In the genomic region with DNA sequence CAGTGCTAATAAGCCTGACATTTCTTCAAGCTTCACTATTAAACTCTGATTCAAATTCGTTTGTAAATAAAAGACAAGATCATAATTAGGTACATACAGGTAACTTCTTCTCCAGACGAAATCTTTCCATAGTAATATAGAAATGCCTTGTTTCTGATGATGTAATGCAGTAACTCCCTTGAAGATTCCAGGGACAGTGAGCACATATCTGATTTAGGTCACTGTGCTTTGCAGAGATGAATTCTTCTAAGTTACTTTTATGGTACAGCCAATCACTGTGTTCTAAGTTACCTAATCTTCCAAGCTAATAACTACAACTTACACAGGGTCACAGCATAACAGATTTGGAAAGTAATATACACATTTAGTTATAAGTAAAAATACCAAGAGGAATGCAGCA, we compare ENCODE assay signal across 17 cellular contexts.
"Had no signal": no experiment of that assay in that cellular context is flagged by ENCODE, and none has a peak within 500 bp of the region (broad histone marks: within the 10 kb centered on the region; RNA-seq: fewer than 3 reads in every experiment).

No MANE protein-coding gene starts in this region.

- H3K27ac ChIP-seq: heart right ventricle, uterus had no signal

- H3K9me3 ChIP-seq: heart right ventricle, sigmoid colon, uterus had no signal

- H3K4me3 ChIP-seq: heart right ventricle, sigmoid colon, uterus had no signal

- H3K36me3 Mint-ChIP-seq: natural killer cell treated with Interleukin-12 subunit alpha and Interleukin-12 subunit beta and Interleukin-15 and Interleukin-18, amount 100 ng/mL, for 72 hours had no signal

- H3K27me3 Mint-ChIP-seq: activated CD4-positive, alpha-beta T cell treated with anti-CD3 and anti-CD28 coated beads, Interleukin-2, amount 10 ng/mL, durations not matched to agents 7 days and 5 days; activated naive CD8-positive, alpha-beta T cell; natural killer cell treated with Interleukin-12 subunit alpha and Interleukin-12 subunit beta and Interleukin-15 and Interleukin-18, amount 100 ng/mL, for 72 hours had no signal

- ATAC-seq: heart right ventricle; left lobe of liver; natural killer cell treated with Interleukin-12 subunit alpha and Interleukin-12 subunit beta and Interleukin-15 and Interleukin-18, amount 100 ng/mL, for 72 hours had no signal

- H3K4me3 Mint-ChIP-seq: activated CD4-positive, alpha-beta T cell treated with anti-CD3 and anti-CD28 coated beads, Interleukin-2, amount 10 ng/mL, durations not matched to agents 7 days and 5 days; activated naive CD8-positive, alpha-beta T cell; natural killer cell treated with Interleukin-12 subunit alpha and Interleukin-12 subunit beta and Interleukin-15 and Interleukin-18, amount 100 ng/mL, for 72 hours; T-helper 1 cell treated with Interleukin-12 subunit alpha and Interleukin-12 subunit beta and Interleukin-4 antibody, amounts not matched to agents 30 μg/mL and 1 μg/mL, for 36 hours had no signal

- H3K9me3 Mint-ChIP-seq: activated CD4-positive, alpha-beta T cell treated with anti-CD3 and anti-CD28 coated beads, Interleukin-2, amount 10 ng/mL, durations not matched to agents 7 days and 5 days; natural killer cell treated with Interleukin-12 subunit alpha and Interleukin-12 subunit beta and Interleukin-15 and Interleukin-18, amount 100 ng/mL, for 72 hours; T-helper 1 cell treated with Interleukin-12 subunit alpha and Interleukin-12 subunit beta and Interleukin-4 antibody, amounts not matched to agents 30 μg/mL and 1 μg/mL, for 36 hours had no signal

- DNase-seq: activated CD4-positive, alpha-beta T cell treated with anti-CD3 and anti-CD28 coated beads, Interleukin-2, amount 10 ng/mL, durations not matched to agents 7 days and 5 days; activated CD4-positive, CD25-positive, alpha-beta regulatory T cell; activated CD8-positive, alpha-beta memory T cell treated with anti-CD3 and anti-CD28 coated beads for 24 hours; activated effector memory CD4-positive, alpha-beta T cell treated with Interleukin-2 at 50 U/mL for 16 hours; cerebellar nuclear complex; dermis blood vessel endothelial cell; erythroblast; foreskin melanocyte; heart right ventricle; islet precursor cell; sigmoid colon; stimulated activated CD4-positive, alpha-beta T cell treated with anti-CD3 and anti-CD28 coated beads, Interleukin-4, amount 100 ng/mL, for 1 hour; uterus had no signal

- H3K27me3 ChIP-seq: heart right ventricle, sigmoid colon, uterus had no signal

- H3K27ac Mint-ChIP-seq: activated CD4-positive, alpha-beta T cell treated with anti-CD3 and anti-CD28 coated beads, Interleukin-2, amount 10 ng/mL, durations not matched to agents 7 days and 5 days; activated naive CD8-positive, alpha-beta T cell; natural killer cell treated with Interleukin-12 subunit alpha and Interleukin-12 subunit beta and Interleukin-15 and Interleukin-18, amount 100 ng/mL, for 72 hours; T-helper 1 cell treated with Interleukin-12 subunit alpha and Interleukin-12 subunit beta and Interleukin-4 antibody, amounts not matched to agents 30 μg/mL and 1 μg/mL, for 36 hours had no signal

- H3K36me3 ChIP-seq: heart right ventricle, sigmoid colon, uterus had no signal

- H3K4me1 ChIP-seq: uterus had no signal
